In the genomic region with DNA sequence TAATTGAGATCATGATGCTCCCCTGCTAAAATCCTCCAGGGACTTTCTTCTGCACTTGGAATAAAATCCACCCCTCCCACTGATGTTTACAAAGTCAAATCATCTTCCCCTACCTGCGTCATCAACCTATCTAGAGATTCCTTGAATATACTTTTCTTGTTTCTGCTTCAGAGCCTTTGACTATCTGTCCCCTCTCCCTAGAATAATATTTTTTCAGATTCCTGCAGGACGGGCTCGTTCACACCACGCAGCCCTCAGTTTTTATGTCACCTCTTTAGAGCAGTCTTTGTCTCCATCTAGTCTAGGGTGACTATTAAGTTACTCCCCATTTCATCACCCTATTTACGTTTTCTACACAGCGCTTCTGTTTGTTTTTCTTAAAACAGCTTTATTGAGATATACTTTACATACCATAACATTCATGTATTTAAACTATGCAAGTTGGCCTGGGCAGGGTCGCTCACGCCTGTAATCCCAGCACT, we compare ENCODE assay signal across 19 cellular contexts.
DNase-seq lines count a peak whose midpoint lies in the region; ATAC-seq and TF ChIP-seq lines count a peak whose summit lies in the region.
"Had no signal": no experiment of that assay in that cellular context is flagged by ENCODE, and none has a peak within 500 bp of the region (broad histone marks: within the 10 kb centered on the region; RNA-seq: fewer than 3 reads in every experiment).

No MANE protein-coding gene starts in this region.

- no peak for TF ChIP-seq CTCF in brain (conservative IDR thresholded peaks at IDR 0.05)
- no peak for TF ChIP-seq CTCF in osteocyte (IDR thresholded peaks at IDR 0.05)
- no peak for TF ChIP-seq CTCF in GM13977 (IDR thresholded peaks at IDR 0.05; ENCODE audit: extremely low read depth, insufficient read depth, missing control alignments)

- H3K27ac Mint-ChIP-seq in brain: peak overlapping the region in 3 of 5 experiments; percentile 12 to 91 (median 54)
- peak overlapping the region; percentile 12 for H3K27ac Mint-ChIP-seq in osteocyte (ENCODE audit: unreplicated experiment)

- H3K27me3 Mint-ChIP-seq in brain (peaks cover 18% of the 10 kb centered on the region), osteocyte (ENCODE audit: unreplicated experiment) (peaks cover 8% of the 10 kb centered on the region)

- H3K4me1 Mint-ChIP-seq in brain (peaks cover 25% of the 10 kb centered on the region), osteocyte (ENCODE audit: unreplicated experiment) (peaks cover 24% of the 10 kb centered on the region)

- peak overlapping the region in 1 of 5 experiments; percentile 11 for H3K4me3 Mint-ChIP-seq in brain
- no peak overlapping the region for H3K4me3 Mint-ChIP-seq in osteocyte (ENCODE audit: unreplicated experiment)
- H3K4me3 Mint-ChIP-seq: CD14-positive monocyte, H9 had no signal

- H3K36me3 Mint-ChIP-seq in brain: no peaks in the 10 kb centered on the region
- no peaks in the 10 kb centered on the region for H3K36me3 Mint-ChIP-seq in osteocyte (ENCODE audit: unreplicated experiment)
- H3K36me3 Mint-ChIP-seq: CD14-positive monocyte had no signal

- DNase-seq in DMS53 (lab: John Stamatoyannopoulos, UW): peak; percentile 30
- DNase-seq in NCI-H460 (ENCODE audit: extremely low read depth, low read depth): peak; percentile 90
- no peak for DNase-seq in osteocyte (ENCODE audit: extremely low spot score, unreplicated experiment)
- DNase-seq in GM13977 (ENCODE audit: low spot score): no peak
- DNase-seq: DMS79, GM23248, H9, IMR-90, NCI-H1105, NCI-H146, NCI-H2029, NCI-H748 treated with DMSO at 0.1 percent for 48 hours, OCI-M1 had no signal

- in situ Hi-C loops in GM13977 (cut with MboI; ENCODE audit: low pct_unique_long_range_greater_than_20kb, low sequenced_read_pairs, unreplicated experiment): no loop called here

- H3K9me3 Mint-ChIP-seq in brain (peaks cover 7 to 8% (median 8%) of the 10 kb centered on the region in 5 experiments), osteocyte (ENCODE audit: unreplicated experiment) (no peaks in the 10 kb centered on the region)

- no peak for ATAC-seq in HG02588 (IDR thresholded peaks at IDR 0.05; ENCODE audit: unreplicated experiment)
- ATAC-seq in HG03432 (IDR thresholded peaks at IDR 0.05; ENCODE audit: unreplicated experiment): no peak
- no peak for ATAC-seq in GM18498 (IDR thresholded peaks at IDR 0.05; ENCODE audit: unreplicated experiment)
- ATAC-seq: Right ventricle myocardium inferior had no signal

Comparison
In these comparisons a context has a peak if more than half of its experiments do, and no peak if none do; other contexts are left out.
1. DNase-seq: peak in DMS53 (single experiment) and NCI-H460 (single experiment); none in osteocyte (single experiment) and GM13977 (single experiment).